18 cellular contexts compared by ENCODE assay signal in the genomic region with DNA sequence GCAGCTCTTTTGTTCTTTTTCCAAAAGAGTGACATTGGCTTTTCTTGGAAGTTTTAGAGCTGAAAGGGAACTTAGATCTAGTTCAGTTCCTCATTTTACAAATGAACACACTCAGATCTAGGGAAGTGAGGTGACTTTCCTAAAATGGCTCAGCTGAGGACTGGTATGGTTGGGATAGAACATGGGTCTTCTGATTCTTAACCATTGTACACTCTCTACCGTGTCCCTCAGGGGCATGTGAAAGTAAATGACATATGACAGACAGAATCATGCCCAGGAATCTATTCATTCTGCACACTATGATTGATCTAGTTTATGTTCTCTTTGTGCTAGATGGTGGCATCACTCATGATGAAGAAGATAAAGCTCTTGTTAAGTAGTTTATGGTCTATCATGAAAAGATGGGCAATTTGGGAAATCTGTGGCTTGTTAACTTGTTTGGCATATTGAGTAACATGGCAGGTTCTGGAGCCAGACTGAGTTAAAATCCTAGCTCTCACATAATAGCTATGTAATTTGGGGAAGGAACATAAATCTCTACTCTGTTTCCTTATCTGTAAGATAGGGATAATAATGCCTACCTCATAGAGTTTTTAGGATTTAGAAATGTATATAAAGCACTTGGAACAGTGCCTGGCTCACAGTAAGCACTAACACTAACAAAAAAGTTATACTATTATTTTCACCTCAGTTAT. TPM values are rescaled to one million over a fixed set of nuclear protein-coding genes. Genes with fewer than 3 reads are reported as not detected.
DNase-seq lines count a peak whose midpoint lies in the region; ATAC-seq and TF ChIP-seq lines count a peak whose summit lies in the region.
"Had no signal": no experiment of that assay in that cellular context is flagged by ENCODE, and none has a peak within 500 bp of the region (broad histone marks: within the 10 kb centered on the region; RNA-seq: fewer than 3 reads in every experiment).

No MANE protein-coding gene starts in this region.

- no peak overlapping the region for H3K4me3 Mint-ChIP-seq in dendritic cell treated with granulocyte-macrophage colony-stimulating factor and Interleukin-4, amounts not matched to agents 40 ng/mL and 50 ng/mL, for 4 days
- H3K4me3 Mint-ChIP-seq in activated CD8-positive, alpha-beta memory T cell treated with anti-CD3 and anti-CD28 coated beads, Interleukin-2, amount 10 ng/mL, durations not matched to agents 7 days and 5 days: no peak overlapping the region
- H3K4me3 Mint-ChIP-seq: activated CD4-positive, alpha-beta T cell treated with anti-CD3 and anti-CD28 coated beads, Interleukin-2, amount 10 ng/mL, durations not matched to agents 7 days and 5 days; T-cell had no signal

- intact Hi-C loops in left ventricle myocardium inferior (cut with micrococcal nuclease): no loop called here
- intact Hi-C loops in cardiac septum (cut with DNase I): no loop called here
- intact Hi-C loops in dendritic cell treated with granulocyte-macrophage colony-stimulating factor and Interleukin-4, amounts not matched to agents 40 ng/mL and 50 ng/mL, for 4 days (cut with micrococcal nuclease): no loop called here

- H3K36me3 Mint-ChIP-seq in dendritic cell treated with granulocyte-macrophage colony-stimulating factor and Interleukin-4, amounts not matched to agents 40 ng/mL and 50 ng/mL, for 4 days (ENCODE audit: low read depth): peaks cover 12% of the 10 kb centered on the region
- peaks cover 2% of the 10 kb centered on the region for H3K36me3 Mint-ChIP-seq in activated CD8-positive, alpha-beta memory T cell treated with anti-CD3 and anti-CD28 coated beads, Interleukin-2, amount 10 ng/mL, durations not matched to agents 7 days and 5 days
- H3K36me3 Mint-ChIP-seq: T-cell had no signal

- H3K9me3 Mint-ChIP-seq in dendritic cell treated with granulocyte-macrophage colony-stimulating factor and Interleukin-4, amounts not matched to agents 40 ng/mL and 50 ng/mL, for 4 days: no peaks in the 10 kb centered on the region
- no peaks in the 10 kb centered on the region for H3K9me3 Mint-ChIP-seq in activated CD8-positive, alpha-beta memory T cell treated with anti-CD3 and anti-CD28 coated beads, Interleukin-2, amount 10 ng/mL, durations not matched to agents 7 days and 5 days (ENCODE audit: low read depth)
- H3K9me3 Mint-ChIP-seq: activated CD4-positive, alpha-beta T cell treated with anti-CD3 and anti-CD28 coated beads, Interleukin-2, amount 10 ng/mL, durations not matched to agents 7 days and 5 days; T-cell had no signal

- H3K4me1 ChIP-seq in left ventricle myocardium inferior: peaks cover 65% of the 10 kb centered on the region

- H3K9me3 ChIP-seq in left ventricle myocardium inferior (replicated peaks): no peaks in the 10 kb centered on the region

- no peak overlapping the region for H3K4me3 ChIP-seq in left ventricle myocardium inferior

- ATAC-seq in activated CD8-positive, alpha-beta memory T cell treated with anti-CD3 and anti-CD28 coated beads, Interleukin-2, amount 10 ng/mL, durations not matched to agents 7 days and 5 days: no peak
- ATAC-seq: T-cell had no signal

- H3K27ac Mint-ChIP-seq in dendritic cell treated with granulocyte-macrophage colony-stimulating factor and Interleukin-4, amounts not matched to agents 40 ng/mL and 50 ng/mL, for 4 days: peak overlapping the region; percentile 69
- no peak overlapping the region for H3K27ac Mint-ChIP-seq in activated CD8-positive, alpha-beta memory T cell treated with anti-CD3 and anti-CD28 coated beads, Interleukin-2, amount 10 ng/mL, durations not matched to agents 7 days and 5 days
- H3K27ac Mint-ChIP-seq: activated CD4-positive, alpha-beta T cell treated with anti-CD3 and anti-CD28 coated beads, Interleukin-2, amount 10 ng/mL, durations not matched to agents 7 days and 5 days had no signal

- H3K4me1 Mint-ChIP-seq in dendritic cell treated with granulocyte-macrophage colony-stimulating factor and Interleukin-4, amounts not matched to agents 40 ng/mL and 50 ng/mL, for 4 days (ENCODE audit: low read depth): peaks cover 44% of the 10 kb centered on the region
- H3K4me1 Mint-ChIP-seq in activated CD8-positive, alpha-beta memory T cell treated with anti-CD3 and anti-CD28 coated beads, Interleukin-2, amount 10 ng/mL, durations not matched to agents 7 days and 5 days: peaks cover 12% of the 10 kb centered on the region

- H3K27me3 Mint-ChIP-seq in dendritic cell treated with granulocyte-macrophage colony-stimulating factor and Interleukin-4, amounts not matched to agents 40 ng/mL and 50 ng/mL, for 4 days: no peaks in the 10 kb centered on the region
- H3K27me3 Mint-ChIP-seq in activated CD8-positive, alpha-beta memory T cell treated with anti-CD3 and anti-CD28 coated beads, Interleukin-2, amount 10 ng/mL, durations not matched to agents 7 days and 5 days: no peaks in the 10 kb centered on the region
- H3K27me3 Mint-ChIP-seq: activated CD4-positive, alpha-beta T cell treated with anti-CD3 and anti-CD28 coated beads, Interleukin-2, amount 10 ng/mL, durations not matched to agents 7 days and 5 days; T-cell had no signal

- CTCF ChIA-PET in activated CD8-positive, alpha-beta memory T cell treated with anti-CD3 and anti-CD28 coated beads, Interleukin-2, amount 10 ng/mL, durations not matched to agents 7 days and 5 days (lab: Charles Lee): interaction anchor here (1.4 to 2.3 kb wide), 2 partner anchors 10 to 19 kb away, joined by 4 to 7 read pairs; no protein-coding TSS in a partner anchor

- no peak for DNase-seq in left ventricle myocardium inferior
- DNase-seq in cardiac septum (ENCODE audit: low spot score): no peak
- peak; percentile 46 for DNase-seq in NOMO-1 treated with DMSO at 0.1 percent for 48 hours (lab: John Stamatoyannopoulos, UW; ENCODE audit: unreplicated experiment)
- DNase-seq in substantia nigra (lab: John Stamatoyannopoulos, UW): no peak
- DNase-seq in activated CD8-positive, alpha-beta memory T cell treated with anti-CD3 and anti-CD28 coated beads, Interleukin-2, amount 10 ng/mL, durations not matched to agents 7 days and 5 days: no peak
- DNase-seq in RKO (ENCODE audit: low spot score): no peak
- no peak for DNase-seq in NCI-H345 (lab: John Stamatoyannopoulos, UW)
- DNase-seq: activated CD4-positive, alpha-beta T cell treated with anti-CD3 and anti-CD28 coated beads, Interleukin-2, amount 10 ng/mL, durations not matched to agents 7 days and 5 days; activated gamma-delta T cell; caudate nucleus; DMS153; erythroblast; H7; hippocampal formation; NCI-H1694; stimulated activated CD4-positive, alpha-beta T cell treated with anti-CD3 and anti-CD28 coated beads, Interleukin-15, amount 100 ng/mL, for 24 hours; T-cell had no signal

- H3K27ac ChIP-seq in left ventricle myocardium inferior (replicated peaks) (peak overlapping the region; percentile 16), substantia nigra (ENCODE audit: low read depth, low read length, poor library complexity, severe bottlenecking) (peak overlapping the region; percentile 14)

- H3K27me3 ChIP-seq in left ventricle myocardium inferior (ENCODE audit: low read depth): no peaks in the 10 kb centered on the region

- H3K36me3 ChIP-seq in left ventricle myocardium inferior: no peaks in the 10 kb centered on the region

- TF ChIP-seq CTCF in left ventricle myocardium inferior (IDR thresholded peaks at IDR 0.05; ENCODE audit: borderline replicate concordance): no peak

RNA-seq across cellular contexts. Expression of gene UBE2E1, which starts 30.9 kb away (rescaled TPM):
- total RNA-seq in left ventricle myocardium inferior: 65.0 TPM
- 59.7 TPM for total RNA-seq in cardiac septum
- 10 to 100 TPM; 55.6 to 58.5 TPM for total RNA-seq in activated CD8-positive, alpha-beta memory T cell treated with anti-CD3 and anti-CD28 coated beads, Interleukin-2, amount 10 ng/mL, durations not matched to agents 7 days and 5 days
